In genomic region chr19:8005534-8006256, GRCh38 we compare ENCODE assay signal across 1 cellular context.
TF ChIP-seq lines count a peak whose summit lies in the region.

Gene ELAVL1 (minus strand): TSS chr19:8005641. CDS start chr19:7991815, 13,826 bp downstream.

TF ChIP-seq in K562, 482 proteins besides CTCF, POLR2A, EP300 and RAD21 (continued from another document and continues in another):
- TF ChIP-seq HOMEZ (CRISPR knock-in tag; IDR thresholded peaks at IDR 0.05) = no peak
- TF ChIP-seq ZNF316 (IDR thresholded peaks at IDR 0.05) = no peak
- no peak for TF ChIP-seq DACH1 (IDR thresholded peaks at IDR 0.05; ENCODE audit: partially characterized antibody)
- peak; percentile 84 for TF ChIP-seq ZNF740 (CRISPR knock-in tag; IDR thresholded peaks at IDR 0.05)
- no peak for TF ChIP-seq ZNF740 (tag; IDR thresholded peaks at IDR 0.05)
- TF ChIP-seq ZNF224 (CRISPR knock-in tag; IDR thresholded peaks at IDR 0.05) = no peak
- TF ChIP-seq PHF20 (IDR thresholded peaks at IDR 0.05; ENCODE audit: partially characterized antibody) = peak; percentile 11
- TF ChIP-seq ZNF436 (CRISPR knock-in tag; IDR thresholded peaks at IDR 0.05) = no peak
- no peak for TF ChIP-seq LCOR (CRISPR knock-in tag; IDR thresholded peaks at IDR 0.05)
- TF ChIP-seq ZNF79 (CRISPR knock-in tag; IDR thresholded peaks at IDR 0.05; ENCODE audit: low read depth) = no peak
- no peak for TF ChIP-seq RUNX1 (IDR thresholded peaks at IDR 0.05; ENCODE audit: low read depth)
- TF ChIP-seq MTA1 (IDR thresholded peaks at IDR 0.05; ENCODE audit: borderline replicate concordance) = peak; percentile 23; the same call in 1 of the 2 replicates
- TF ChIP-seq ZFPM2 (CRISPR knock-in tag; IDR thresholded peaks at IDR 0.05) = no peak
- no peak for TF ChIP-seq ZNF395 (CRISPR knock-in tag; IDR thresholded peaks at IDR 0.05)
- no peak for TF ChIP-seq LEF1 (IDR thresholded peaks at IDR 0.05)
- TF ChIP-seq CEBPB (tag; IDR thresholded peaks at IDR 0.05) = no peak
- TF ChIP-seq ZNF780A (CRISPR knock-in tag; IDR thresholded peaks at IDR 0.05) = no peak
- peak; percentile 72; the same call in 1 of the 2 replicates for TF ChIP-seq CREB3L1 (IDR thresholded peaks at IDR 0.05; ENCODE audit: borderline replicate concordance, low read depth)
- TF ChIP-seq SIN3B (IDR thresholded peaks at IDR 0.05; ENCODE audit: low read depth) = peak; percentile 65; the same call in 1 of the 2 replicates
- no peak for TF ChIP-seq FOXJ2 (tag; IDR thresholded peaks at IDR 0.05)
- no peak for TF ChIP-seq ZNF512 (tag; IDR thresholded peaks at IDR 0.05)
- no peak for TF ChIP-seq ATF4 (CRISPR knock-in tag; IDR thresholded peaks at IDR 0.05)
- no peak for TF ChIP-seq SMAD1 (IDR thresholded peaks at IDR 0.05; ENCODE audit: low read depth, low read length, partially characterized antibody)
- TF ChIP-seq STAG1 (CRISPR knock-in tag; IDR thresholded peaks at IDR 0.05; ENCODE audit: borderline replicate concordance) = 0 out of 2 replicates have a peak, but pooled peaks have one; percentile 25
- TF ChIP-seq RFX1 (IDR thresholded peaks at IDR 0.05) = no peak
- TF ChIP-seq XRCC5 (IDR thresholded peaks at IDR 0.05; ENCODE audit: low read depth, low read length) = no peak
- TF ChIP-seq HDAC3 (IDR thresholded peaks at IDR 0.05; ENCODE audit: borderline replicate concordance, partially characterized antibody) = no peak
- no peak for TF ChIP-seq ZNF655 (CRISPR knock-in tag; IDR thresholded peaks at IDR 0.05)
- TF ChIP-seq GMEB1 (CRISPR knock-in tag; IDR thresholded peaks at IDR 0.05) = peak; percentile 83
- no peak for TF ChIP-seq SAFB (IDR thresholded peaks at IDR 0.05; ENCODE audit: borderline replicate concordance, low read depth, low read length)
- no peak for TF ChIP-seq PRMT5 (CRISPR knock-in tag; IDR thresholded peaks at IDR 0.05)
- no peak for TF ChIP-seq CBX2 (IDR thresholded peaks at IDR 0.05; ENCODE audit: insufficient read depth, low read length, poor library complexity, severe bottlenecking)
- TF ChIP-seq ADNP (tag; IDR thresholded peaks at IDR 0.05) = peak; percentile 95; the same call in 1 of the 2 replicates
- no peak for TF ChIP-seq ZNF407 (IDR thresholded peaks at IDR 0.05; ENCODE audit: low read depth)
- 0 out of 2 replicates have a peak, but pooled peaks have one; percentile 53 for TF ChIP-seq ZNF511 (CRISPR knock-in tag; IDR thresholded peaks at IDR 0.05)
- TF ChIP-seq ZNF280B (CRISPR knock-in tag; IDR thresholded peaks at IDR 0.05) = no peak
- TF ChIP-seq ZNF445 (CRISPR knock-in tag; IDR thresholded peaks at IDR 0.05; ENCODE audit: low read depth) = no peak
- no peak for TF ChIP-seq CBFB (CRISPR knock-in tag; IDR thresholded peaks at IDR 0.05)
- peak; percentile 67 for TF ChIP-seq CHD1 (IDR thresholded peaks at IDR 0.05; ENCODE audit: low read length)
- TF ChIP-seq HDGF (IDR thresholded peaks at IDR 0.05) = no peak
- peak; percentile 48 for TF ChIP-seq NFIC (IDR thresholded peaks at IDR 0.05)
